Comparison of ENCODE assay signal across 20 cellular contexts in the genomic region with DNA sequence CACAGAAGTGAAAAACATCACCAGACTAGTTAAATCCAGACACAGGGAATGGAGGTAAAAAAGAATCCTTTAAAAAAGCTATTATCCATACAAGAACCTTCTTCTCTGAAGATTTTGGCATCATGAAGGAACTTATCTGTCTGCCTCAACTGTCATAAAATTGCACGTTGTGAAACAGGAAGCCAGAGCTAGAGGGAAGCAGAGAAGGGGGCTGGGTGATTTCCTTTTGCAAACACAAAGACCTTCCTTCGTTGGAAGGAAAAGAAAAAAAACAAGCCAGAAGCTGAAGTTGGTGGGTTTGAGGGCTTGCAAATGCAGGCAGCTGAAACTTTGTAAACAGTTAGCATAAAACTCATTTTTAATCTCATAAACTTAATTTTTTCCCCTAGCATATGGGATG.
DNase-seq lines count a peak whose midpoint lies in the region; ATAC-seq and TF ChIP-seq lines count a peak whose summit lies in the region.
"Had no signal": no experiment of that assay in that cellular context is flagged by ENCODE, and none has a peak within 500 bp of the region (broad histone marks: within the 10 kb centered on the region; RNA-seq: fewer than 3 reads in every experiment).

No MANE protein-coding gene starts in this region.

- H3F3A ChIP-seq in Loucy (ENCODE audit: low read depth): no peaks in the 10 kb centered on the region

- TF ChIP-seq EP300 in sigmoid colon (IDR thresholded peaks at IDR 0.05): no peak

- H3K36me3 Mint-ChIP-seq in activated CD4-positive, alpha-beta T cell treated with anti-CD3 and anti-CD28 coated beads, Interleukin-2, amount 10 ng/mL, durations not matched to agents 24 days and 14 days (ENCODE audit: low read depth): peaks cover 11% of the 10 kb centered on the region
- no peaks in the 10 kb centered on the region for H3K36me3 Mint-ChIP-seq in nephron (ENCODE audit: low read depth)
- H3K36me3 Mint-ChIP-seq: WTC11 had no signal

- H3K9me3 ChIP-seq in Loucy (ENCODE audit: insufficient read depth, low read depth, low read length) (peaks cover 7% of the 10 kb centered on the region; the same call in 1 of the 2 replicates), SJCRH30 (replicated peaks) (no peaks in the 10 kb centered on the region), sigmoid colon (no peaks in the 10 kb centered on the region)
- H3K9me3 ChIP-seq: heart left ventricle, thyroid gland had no signal

- TF ChIP-seq POLR2A in sigmoid colon (IDR thresholded peaks at IDR 0.05): no peak

- H3K9me2 ChIP-seq in Loucy (replicated peaks; ENCODE audit: low read depth, low read length): no peaks in the 10 kb centered on the region

- H4K20me1 ChIP-seq in Loucy (ENCODE audit: insufficient read depth, low read length, poor library complexity, severe bottlenecking): no peaks in the 10 kb centered on the region

- WGBS in sigmoid colon, 2 donors: 0 to 1% methylated on average over 2 of the region's 2 CpGs

- peak overlapping the region; percentile 79 for H3K4me2 ChIP-seq in Loucy (ENCODE audit: low read depth, low read length, poor library complexity, severe bottlenecking)

- peaks cover 15% of the 10 kb centered on the region for H3K9me3 Mint-ChIP-seq in activated CD4-positive, alpha-beta T cell treated with anti-CD3 and anti-CD28 coated beads, Interleukin-2, amount 10 ng/mL, durations not matched to agents 24 days and 14 days
- H3K9me3 Mint-ChIP-seq in nephron: peaks cover 8% of the 10 kb centered on the region
- H3K9me3 Mint-ChIP-seq: activated T-helper 17 cell treated with anti-CD3 and anti-CD28 coated beads, Interleukin-2, amount 50 U/mL, for 72 hours; WTC11 had no signal

- no peaks in the 10 kb centered on the region for H3K27me3 Mint-ChIP-seq in activated CD4-positive, alpha-beta T cell treated with anti-CD3 and anti-CD28 coated beads, Interleukin-2, amount 10 ng/mL, durations not matched to agents 24 days and 14 days
- H3K27me3 Mint-ChIP-seq in nephron (ENCODE audit: low read depth): peaks cover 4% of the 10 kb centered on the region

- no peak overlapping the region for H3K4me3 Mint-ChIP-seq in activated CD4-positive, alpha-beta T cell treated with anti-CD3 and anti-CD28 coated beads, Interleukin-2, amount 10 ng/mL, durations not matched to agents 24 days and 14 days
- no peak overlapping the region for H3K4me3 Mint-ChIP-seq in nephron
- H3K4me3 Mint-ChIP-seq: activated T-helper 17 cell treated with anti-CD3 and anti-CD28 coated beads, Interleukin-2, amount 50 U/mL, for 72 hours; WTC11 had no signal

- ATAC-seq in left cardiac atrium: no peak
- ATAC-seq: activated T-helper 17 cell treated with anti-CD3 and anti-CD28 coated beads, Interleukin-2, amount 50 U/mL, for 72 hours; heart left ventricle; left ventricle myocardium superior; Right ventricle myocardium inferior; WTC11 had no signal

- peak overlapping the region; percentile 40 for H2AFZ ChIP-seq in Loucy (ENCODE audit: low read length)

- H3K4me3 ChIP-seq in Loucy (ENCODE audit: low read length, poor library complexity, severe bottlenecking) (peak overlapping the region; percentile 58), SJCRH30 (no peak overlapping the region), sigmoid colon (no peak overlapping the region)
- H3K4me3 ChIP-seq: cardiac muscle cell, heart left ventricle, skin epidermis, thyroid gland had no signal

- H3K4me1 ChIP-seq in Loucy (ENCODE audit: insufficient read depth, low read length, poor library complexity, severe bottlenecking): peaks cover 36% of the 10 kb centered on the region
- no peaks in the 10 kb centered on the region for H3K4me1 ChIP-seq in SJCRH30
- no peaks in the 10 kb centered on the region for H3K4me1 ChIP-seq in sigmoid colon
- H3K4me1 ChIP-seq: thyroid gland had no signal

- DNase-seq in activated CD4-positive, alpha-beta T cell treated with anti-CD3 and anti-CD28 coated beads, Interleukin-2, amount 10 ng/mL, durations not matched to agents 24 days and 14 days: peak; percentile 61
- DNase-seq in activated CD4-positive, alpha-beta T cell treated with anti-CD3 and anti-CD28 coated beads for 4 hours: no peak
- DNase-seq in SJCRH30 (no peak), left cardiac atrium (no peak), sigmoid colon (no peak)
- DNase-seq: DMS 273 treated with DMSO at 0.1 percent for 48 hours, heart left ventricle, left ventricle myocardium superior, NCI-H1436 treated with DMSO at 0.1 percent for 48 hours, NCI-H526 treated with DMSO at 0.1 percent for 48 hours, thyroid gland had no signal

- peaks cover 31% of the 10 kb centered on the region for H3K4me1 Mint-ChIP-seq in activated CD4-positive, alpha-beta T cell treated with anti-CD3 and anti-CD28 coated beads, Interleukin-2, amount 10 ng/mL, durations not matched to agents 24 days and 14 days
- H3K4me1 Mint-ChIP-seq in nephron: peaks cover 14% of the 10 kb centered on the region

- no peaks in the 10 kb centered on the region for H3K79me2 ChIP-seq in Loucy (ENCODE audit: insufficient read depth, low read length)

- H3K36me3 ChIP-seq in Loucy (ENCODE audit: insufficient read depth, low read length): no peaks in the 10 kb centered on the region
- no peaks in the 10 kb centered on the region for H3K36me3 ChIP-seq in SJCRH30
- no peaks in the 10 kb centered on the region for H3K36me3 ChIP-seq in sigmoid colon
- H3K36me3 ChIP-seq: cardiac muscle cell, heart left ventricle, thyroid gland had no signal

- peak overlapping the region; percentile 80 for H3K9ac ChIP-seq in Loucy (ENCODE audit: low read depth, low read length, poor library complexity, severe bottlenecking)

- intact Hi-C loops in activated CD4-positive, alpha-beta T cell treated with anti-CD3 and anti-CD28 coated beads, Interleukin-2, amount 10 ng/mL, durations not matched to agents 24 days and 14 days (cut with micrococcal nuclease): no loop called here
- intact Hi-C loops in left cardiac atrium (cut with DNase I): no loop called here
- intact Hi-C loops in sigmoid colon (cut with DNase I): no loop called here

- H3K27ac ChIP-seq in VCaP (peak overlapping the region; percentile 54), SJCRH30 (no peak overlapping the region), sigmoid colon (no peak overlapping the region)
- H3K27ac ChIP-seq: cardiac muscle cell, epithelial cell of prostate, thyroid gland had no signal

- no peaks in the 10 kb centered on the region for H3K27me3 ChIP-seq in Loucy (ENCODE audit: insufficient read depth, low read length, poor library complexity, severe bottlenecking)
- H3K27me3 ChIP-seq in SJCRH30: no peaks in the 10 kb centered on the region
- no peaks in the 10 kb centered on the region for H3K27me3 ChIP-seq in sigmoid colon
- H3K27me3 ChIP-seq: cardiac muscle cell, heart left ventricle, thyroid gland had no signal

- peak overlapping the region; percentile 16 for H3K27ac Mint-ChIP-seq in activated CD4-positive, alpha-beta T cell treated with anti-CD3 and anti-CD28 coated beads, Interleukin-2, amount 10 ng/mL, durations not matched to agents 24 days and 14 days
- peak overlapping the region; percentile 60 to 83 (median 77) for H3K27ac Mint-ChIP-seq in nephron
- H3K27ac Mint-ChIP-seq: activated T-helper 17 cell treated with anti-CD3 and anti-CD28 coated beads, Interleukin-2, amount 50 U/mL, for 72 hours; WTC11 had no signal

- no peak for TF ChIP-seq CTCF in Loucy (conservative IDR thresholded peaks at IDR 0.05; ENCODE audit: low read length)
- no peak for TF ChIP-seq CTCF in VCaP (conservative IDR thresholded peaks at IDR 0.05)
- TF ChIP-seq CTCF in nephron (IDR thresholded peaks at IDR 0.05; ENCODE audit: unreplicated experiment in 3 of 3): no peak
- TF ChIP-seq CTCF in sigmoid colon (IDR thresholded peaks at IDR 0.05): no peak
